Comparison of ENCODE assay signal across 8 cellular contexts in genomic region chr3:46372492-46373359, GRCh38. TPM values are rescaled to one million over a fixed set of nuclear protein-coding genes. Genes with fewer than 3 reads are reported as not detected.
A peak's percentile ranks its signal among the peaks of the same experiment; 100 is the strongest.
DNase-seq lines count a peak whose midpoint lies in the region; ATAC-seq lines count a peak whose summit lies in the region.

No MANE protein-coding gene starts in this region.

- ATAC-seq in GM21423 (IDR thresholded peaks at IDR 0.05; ENCODE audit: unreplicated experiment), result no peak

- H3K4me3 ChIP-seq in Jurkat, Clone E6-1 (ENCODE audit: low read length), result no peak overlapping the region

- DNase-seq in EH (ENCODE audit: low read depth) (peak; percentile 28), amniotic epithelial cell (ENCODE audit: low read depth) (peak; percentile 35), medulla oblongata (ENCODE audit: extremely low spot score) (peak; percentile 74), ecto neural progenitor cell (ENCODE audit: low spot score) (no peak), islet precursor cell (no peak), LoVo (ENCODE audit: low spot score) (no peak)
- peak; percentile 54 for DNase-seq in Jurkat, Clone E6-1 (ENCODE audit: low read depth, low spot score)

RNA-seq across cellular contexts. Expression of gene CCR5, which starts 2.0 kb away (rescaled TPM):
- polyA plus RNA-seq in Jurkat, Clone E6-1 (2012; ENCODE audit: insufficient read depth, insufficient read length), result not detected

RNA-seq across cellular contexts. Expression of gene CCR2, which starts 18.8 kb away (rescaled TPM):
- 0.70 TPM for polyA plus RNA-seq in Jurkat, Clone E6-1 (2012; ENCODE audit: insufficient read depth, insufficient read length)

RNA-seq across cellular contexts. Expression of gene CCRL2, which starts 34.3 kb away (rescaled TPM):
- 3.6 TPM for polyA plus RNA-seq in Jurkat, Clone E6-1 (2012; ENCODE audit: insufficient read depth, insufficient read length)

Comparison
In these comparisons a context has a peak if more than half of its experiments do, and no peak if none do; other contexts are left out.
1. DNase-seq: peak in EH (single experiment), Jurkat, Clone E6-1 (single experiment), amniotic epithelial cell (single experiment) and medulla oblongata (single experiment); none in ecto neural progenitor cell (single experiment), islet precursor cell (single experiment) and LoVo (single experiment).